In genomic region chr11:67264260-67264659, GRCh38 we compare ENCODE assay signal across 14 cellular contexts. TPM values are rescaled to one million over a fixed set of nuclear protein-coding genes. Genes with fewer than 3 reads are reported as not detected.
DNase-seq lines count a peak whose midpoint lies in the region; ATAC-seq, FAIRE-seq and TF ChIP-seq lines count a peak whose summit lies in the region.
"Had no signal": no experiment of that assay in that cellular context is flagged by ENCODE, and none has a peak within 500 bp of the region (broad histone marks: within the 10 kb centered on the region; RNA-seq: fewer than 3 reads in every experiment).

No MANE protein-coding gene starts in this region.

- no peak overlapping the region for H2BK15ac ChIP-seq in mesenchymal stem cell (ENCODE audit: low read depth, poor library complexity, severe bottlenecking)

- no peak overlapping the region for H4K8ac ChIP-seq in mesenchymal stem cell (ENCODE audit: low read length)

- no peak for TF ChIP-seq CTCF in MCF 10A (IDR thresholded peaks at IDR 0.05; ENCODE audit: unreplicated experiment)
- TF ChIP-seq CTCF in breast epithelium (IDR thresholded peaks at IDR 0.05): no peak
- no peak for TF ChIP-seq CTCF in kidney (IDR thresholded peaks at IDR 0.05; ENCODE audit: borderline replicate concordance, extremely low read depth, insufficient read depth)
- no peak for TF ChIP-seq CTCF in MM.1S (IDR thresholded peaks at IDR 0.05; ENCODE audit: low read length)

- no peaks in the 10 kb centered on the region for H3K36me3 ChIP-seq in breast epithelium
- peaks cover 8 to 18% of the 10 kb centered on the region in 2 experiments for H3K36me3 ChIP-seq in mesenchymal stem cell (ENCODE audit: control insufficient read depth in 1 of 2, insufficient read depth in 2 of 2, low read depth in 1 of 2, low read length in 2 of 2)
- peaks cover 2 to 5% of the 10 kb centered on the region in 2 donors for H3K36me3 ChIP-seq in kidney (ENCODE audit: control insufficient read depth in 1 of 2, insufficient read depth in 2 of 2, low read length in 2 of 2)
- no peaks in the 10 kb centered on the region for H3K36me3 ChIP-seq in MM.1S (replicated peaks; ENCODE audit: insufficient read depth, low read length)

- H3K27ac ChIP-seq in breast epithelium: no peak overlapping the region
- H3K27ac ChIP-seq in mesenchymal stem cell (ENCODE audit: low read length, poor library complexity, severe bottlenecking): no peak overlapping the region
- H3K27ac ChIP-seq in kidney (ENCODE audit: low read depth in 2 of 2, low read length in 2 of 2): no peak overlapping the region
- no peak overlapping the region for H3K27ac ChIP-seq in MM.1S (ENCODE audit: low read length)
- H3K27ac ChIP-seq: lower lobe of right lung, SJCRH30 had no signal

- H3K79me1 ChIP-seq in mesenchymal stem cell (replicated peaks; ENCODE audit: low read length, poor library complexity, severe bottlenecking): no peaks in the 10 kb centered on the region

- H3K4ac ChIP-seq in mesenchymal stem cell (ENCODE audit: low read depth in 1 of 2, low read length in 2 of 2): no peak overlapping the region

- H2AFZ ChIP-seq in mesenchymal stem cell (ENCODE audit: low read depth, low read length): no peak overlapping the region
- H2AFZ ChIP-seq in MM.1S (ENCODE audit: low read length): no peak overlapping the region

- no peak overlapping the region for H4K91ac ChIP-seq in mesenchymal stem cell (ENCODE audit: low read length)

- H3K9ac ChIP-seq in mesenchymal stem cell (ENCODE audit: low read length) (peak overlapping the region; percentile 51), kidney (ENCODE audit: low read length in 2 of 2) (no peak overlapping the region), MM.1S (ENCODE audit: low read length) (no peak overlapping the region)

- peaks cover 33% of the 10 kb centered on the region for H3K79me2 ChIP-seq in MM.1S (ENCODE audit: low read length)

- H3K4me3 ChIP-seq in breast epithelium (no peak overlapping the region), mesenchymal stem cell (ENCODE audit: insufficient read depth in 1 of 2, low read depth in 1 of 2, low read length in 2 of 2) (no peak overlapping the region), kidney (ENCODE audit: low read length in 2 of 2) (no peak overlapping the region), MM.1S (ENCODE audit: low read length) (no peak overlapping the region)
- H3K4me3 ChIP-seq: lower lobe of right lung, SJCRH30 had no signal

- no peaks in the 10 kb centered on the region for H3K27me3 Mint-ChIP-seq in MCF 10A (ENCODE audit: insufficient read depth, unreplicated experiment)
- no peaks in the 10 kb centered on the region for H3K27me3 Mint-ChIP-seq in activated T-helper 17 cell treated with anti-CD3 and anti-CD28 coated beads, Interleukin-2, amount 50 U/mL, for 72 hours

- H2BK5ac ChIP-seq in mesenchymal stem cell (ENCODE audit: low read depth, low read length, poor library complexity, severe bottlenecking): no peak overlapping the region

- peaks cover 3% of the 10 kb centered on the region; the same call in 1 of the 2 replicates for H4K20me1 ChIP-seq in MM.1S (ENCODE audit: insufficient read depth, low read length)

- no peak overlapping the region for H3K4me2 ChIP-seq in mesenchymal stem cell (ENCODE audit: low read length, poor library complexity, severe bottlenecking)
- no peak overlapping the region for H3K4me2 ChIP-seq in MM.1S (ENCODE audit: low read depth, low read length)

- no peak for TF ChIP-seq POLR2A in breast epithelium (IDR thresholded peaks at IDR 0.05)

- CTCF ChIA-PET in MCF 10A (lab: Yijun Ruan, JAX): interaction anchor here (0.7 to 4.9 kb wide), 8 partner anchors 10 to 118 kb away, joined by 3 to 104 read pairs (median 10); no protein-coding TSS in a partner anchor

- no peaks in the 10 kb centered on the region for H3K9me2 ChIP-seq in MM.1S (replicated peaks; ENCODE audit: insufficient read depth, low read length)

- no peak for ATAC-seq in activated T-helper 17 cell treated with anti-CD3 and anti-CD28 coated beads, Interleukin-2, amount 50 U/mL, for 72 hours (replicated peaks)
- ATAC-seq in GM21528 (IDR thresholded peaks at IDR 0.05; ENCODE audit: low FRiP score, unreplicated experiment) (no peak), GM21737 (IDR thresholded peaks at IDR 0.05; ENCODE audit: unreplicated experiment) (no peak)
- ATAC-seq: HCT116, lower lobe of right lung had no signal

- 94% methylated on average over 5 of the region's 5 CpGs for WGBS in mesenchymal stem cell

- H3K27me3 ChIP-seq in breast epithelium: no peaks in the 10 kb centered on the region
- H3K27me3 ChIP-seq in mesenchymal stem cell (ENCODE audit: control insufficient read depth in 1 of 2, insufficient read depth in 1 of 2, low read length in 2 of 2): no peaks in the 10 kb centered on the region
- H3K27me3 ChIP-seq in MM.1S (replicated peaks; ENCODE audit: insufficient read depth, low read length): no peaks in the 10 kb centered on the region
- H3K27me3 ChIP-seq: SJCRH30 had no signal

- no peak overlapping the region for H3K23ac ChIP-seq in mesenchymal stem cell (ENCODE audit: low read length in 2 of 2)

- POLR2A ChIA-PET in MCF 10A (lab: Yijun Ruan, JAX): interaction anchor here (0.6 to 5.1 kb wide), 8 partner anchors 11 to 209 kb away, joined by 3 to 93 read pairs (median 4); no protein-coding TSS in a partner anchor

- intact Hi-C loops in MCF 10A (cut with micrococcal nuclease): no loop called here
- intact Hi-C loops in breast epithelium (cut with DNase I; ENCODE audit: low total_unique reads): no loop called here
- intact Hi-C loops in kidney (cut with DNase I): no loop called here

- no peak for FAIRE-seq in kidney (lab: Jason Lieb, UNC)

- H3K4me1 ChIP-seq in breast epithelium: peaks cover 7 to 33% of the 10 kb centered on the region in 2 donors
- peaks cover 34% of the 10 kb centered on the region for H3K4me1 ChIP-seq in mesenchymal stem cell (ENCODE audit: control insufficient read depth, insufficient read depth, low read depth, low read length)
- peaks cover 9 to 37% of the 10 kb centered on the region in 2 donors for H3K4me1 ChIP-seq in kidney (ENCODE audit: control insufficient read depth in 1 of 2, insufficient read depth in 1 of 2, low read depth in 1 of 2, low read length in 2 of 2)
- H3K4me1 ChIP-seq in MM.1S (ENCODE audit: low read length): peaks cover 33% of the 10 kb centered on the region

- H3K27ac Mint-ChIP-seq in MCF 10A (ENCODE audit: low read depth, unreplicated experiment): peak overlapping the region; percentile 21
- peak overlapping the region; percentile 71 for H3K27ac Mint-ChIP-seq in activated T-helper 17 cell treated with anti-CD3 and anti-CD28 coated beads, Interleukin-2, amount 50 U/mL, for 72 hours

- DNase-seq in MCF 10A (ENCODE audit: unreplicated experiment) (no peak), breast epithelium (ENCODE audit: low spot score in 2 of 2) (no peak), mesenchymal stem cell (no peak), kidney (no peak), MM.1S (no peak)
- DNase-seq: effector CD4-positive, alpha-beta T cell; lower lobe of right lung; NCI-H1417; NCI-H345; SJCRH30 had no signal

- peaks cover 26% of the 10 kb centered on the region for H3K4me1 Mint-ChIP-seq in MCF 10A (ENCODE audit: insufficient read depth, unreplicated experiment)
- H3K4me1 Mint-ChIP-seq in activated T-helper 17 cell treated with anti-CD3 and anti-CD28 coated beads, Interleukin-2, amount 50 U/mL, for 72 hours: peaks cover 33% of the 10 kb centered on the region

- H3F3A ChIP-seq in MM.1S (ENCODE audit: insufficient read depth, low read length): peaks cover 24% of the 10 kb centered on the region

- no peak overlapping the region for H3K4me3 Mint-ChIP-seq in MCF 10A (ENCODE audit: unreplicated experiment)
- H3K4me3 Mint-ChIP-seq in activated T-helper 17 cell treated with anti-CD3 and anti-CD28 coated beads, Interleukin-2, amount 50 U/mL, for 72 hours: peak overlapping the region; percentile 72

- no peak overlapping the region for H2AK5ac ChIP-seq in mesenchymal stem cell (ENCODE audit: low read length, severe bottlenecking)

- no peak overlapping the region for H3K18ac ChIP-seq in mesenchymal stem cell (ENCODE audit: low read depth in 1 of 2, low read length in 2 of 2)

- no TSS peak for BruUV-seq in MCF 10A (replicated peaks; lab: Mats Ljungman, UMichigan)

- H3K9me3 Mint-ChIP-seq in MCF 10A (ENCODE audit: unreplicated experiment): no peaks in the 10 kb centered on the region
- no peaks in the 10 kb centered on the region for H3K9me3 Mint-ChIP-seq in activated T-helper 17 cell treated with anti-CD3 and anti-CD28 coated beads, Interleukin-2, amount 50 U/mL, for 72 hours

- peaks cover 6% of the 10 kb centered on the region for H3K36me3 Mint-ChIP-seq in MCF 10A (ENCODE audit: insufficient read depth, unreplicated experiment)
- H3K36me3 Mint-ChIP-seq in activated T-helper 17 cell treated with anti-CD3 and anti-CD28 coated beads, Interleukin-2, amount 50 U/mL, for 72 hours (ENCODE audit: low read depth): peaks cover 38% of the 10 kb centered on the region

- no peak overlapping the region for H3K14ac ChIP-seq in mesenchymal stem cell (ENCODE audit: low read length in 2 of 2)

- H2BK120ac ChIP-seq in mesenchymal stem cell (ENCODE audit: low read depth, low read length): no peak overlapping the region

- no peaks in the 10 kb centered on the region for H3K9me3 ChIP-seq in breast epithelium
- H3K9me3 ChIP-seq in mesenchymal stem cell (ENCODE audit: control insufficient read depth, low read length): no peaks in the 10 kb centered on the region
- no peaks in the 10 kb centered on the region for H3K9me3 ChIP-seq in kidney (ENCODE audit: control insufficient read depth in 1 of 2, low read length in 2 of 2)
- H3K9me3 ChIP-seq in MM.1S (replicated peaks; ENCODE audit: insufficient read depth, low read length): no peaks in the 10 kb centered on the region
- H3K9me3 ChIP-seq: lower lobe of right lung, SJCRH30 had no signal

- H2BK12ac ChIP-seq in mesenchymal stem cell (ENCODE audit: low read length in 2 of 2): no peak overlapping the region

RNA-seq across cellular contexts. Expression of gene GRK2, which starts 2.0 kb away (rescaled TPM):
- 48.1 and 50.1 TPM in 2 replicates for total RNA-seq in MCF 10A (2022)
- total RNA-seq in breast epithelium: 10 to 100 TPM; 41.1 to 52.8 (median 52.1) TPM
- 100 to 1,000 TPM; 197 to 265 TPM for total RNA-seq in activated T-helper 17 cell treated with anti-CD3 and anti-CD28 coated beads, Interleukin-2, amount 50 U/mL, for 72 hours
- polyA plus RNA-seq in mesenchymal stem cell (2013, experiment 1 of 2): 26.9 TPM
- 25.8 TPM for polyA plus RNA-seq in mesenchymal stem cell (2013, experiment 2 of 2)
- 80.8 TPM for total RNA-seq in kidney
- polyA plus RNA-seq in kidney (ENCODE audit: insufficient read depth, low read depth, low replicate concordance): 28.2 TPM

RNA-seq across cellular contexts. Expression of gene ANKRD13D, which starts 24.8 kb away (rescaled TPM):
- total RNA-seq in MCF 10A (2022) (39.7 and 46.2 TPM in 2 replicates), breast epithelium (10 to 100 TPM; 23.7 to 51.8 (median 40.7) TPM), kidney (68.3 TPM)
- 100 to 1,000 TPM; 102 to 137 TPM for total RNA-seq in activated T-helper 17 cell treated with anti-CD3 and anti-CD28 coated beads, Interleukin-2, amount 50 U/mL, for 72 hours
- polyA plus RNA-seq in mesenchymal stem cell (2013, experiment 1 of 2): 27.5 TPM
- polyA plus RNA-seq in mesenchymal stem cell (2013, experiment 2 of 2): 27.7 TPM
- polyA plus RNA-seq in kidney (ENCODE audit: insufficient read depth, low read depth, low replicate concordance): 21.9 TPM

RNA-seq across cellular contexts. Expression of gene SSH3, which starts 39.1 kb away (rescaled TPM):
- total RNA-seq in MCF 10A (2022) (31.7 and 38.0 TPM in 2 replicates), breast epithelium (10 to 100 TPM; 28.8 to 55.2 (median 34.4) TPM), kidney (68.9 TPM)
- 10 to 100 TPM; 15.8 to 22.0 TPM for total RNA-seq in activated T-helper 17 cell treated with anti-CD3 and anti-CD28 coated beads, Interleukin-2, amount 50 U/mL, for 72 hours
- polyA plus RNA-seq in mesenchymal stem cell (2013, experiment 1 of 2): 71.0 TPM
- 71.6 TPM for polyA plus RNA-seq in mesenchymal stem cell (2013, experiment 2 of 2)
- polyA plus RNA-seq in kidney (ENCODE audit: insufficient read depth, low read depth, low replicate concordance): 25.0 TPM
